1 cellular context compared by ENCODE assay signal in genomic region chr15:82326896-82327295, GRCh38. TPM values are rescaled to one million over a fixed set of nuclear protein-coding genes. Genes with fewer than 3 reads are reported as not detected.
"Had no signal": no experiment of that assay in that cellular context is flagged by ENCODE, and none has a peak within 500 bp of the region (broad histone marks: within the 10 kb centered on the region; RNA-seq: fewer than 3 reads in every experiment).

No MANE protein-coding gene starts in this region.

RNA-seq across cellular contexts. Expression of gene GOLGA6L10, which starts 22.4 kb away (rescaled TPM):
- total RNA-seq: HT-29 had no signal
